Comparison of ENCODE assay signal across 8 cellular contexts in the genomic region with DNA sequence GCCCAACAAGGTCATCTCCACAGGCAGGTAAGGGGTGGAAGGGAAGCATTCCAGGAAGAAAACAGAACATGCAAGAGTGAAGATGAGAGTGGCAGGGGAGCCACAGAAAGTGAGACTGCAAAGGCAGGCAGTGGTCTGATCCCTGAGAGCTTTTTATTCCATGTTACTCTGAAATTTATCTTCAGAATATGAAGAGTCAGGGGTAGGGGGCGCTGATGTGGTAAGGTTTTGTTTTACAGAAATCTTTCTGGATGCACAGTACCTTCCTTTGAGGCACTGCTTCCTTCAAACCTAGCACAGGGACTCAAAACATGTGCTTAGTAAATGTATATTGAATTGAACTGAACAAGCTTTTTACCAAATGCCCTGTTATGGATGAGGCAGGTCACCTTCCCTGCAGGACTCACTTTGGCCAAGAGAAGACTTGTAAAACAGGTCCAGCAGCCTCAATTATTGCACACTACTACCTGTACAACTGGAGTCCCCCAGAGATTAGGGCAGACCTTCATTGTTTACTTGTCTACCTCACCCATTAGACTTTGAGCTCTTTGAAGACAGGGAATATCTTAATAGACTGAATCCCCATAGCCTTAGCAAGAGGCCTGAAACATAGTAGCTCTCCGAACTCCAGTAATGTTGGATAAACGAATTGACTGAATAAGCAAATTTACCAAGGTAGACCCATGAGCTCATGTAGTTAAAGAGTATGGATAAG. TPM values are rescaled to one million over a fixed set of nuclear protein-coding genes. Genes with fewer than 3 reads are reported as not detected.
A peak's percentile ranks its signal among the peaks of the same experiment; 100 is the strongest.
DNase-seq lines count a peak whose midpoint lies in the region; ATAC-seq and TF ChIP-seq lines count a peak whose summit lies in the region.

No MANE protein-coding gene starts in this region.

- no peaks in the 10 kb centered on the region for H3K36me3 ChIP-seq in HUES6 (ENCODE audit: control insufficient read depth, insufficient read depth, low read length)

- H3K27ac Mint-ChIP-seq in T-helper 1 cell treated with Interleukin-12 subunit alpha and Interleukin-12 subunit beta and Interleukin-4 antibody, amounts not matched to agents 30 μg/mL and 1 μg/mL, for 36 hours = no peak overlapping the region
- H3K27ac Mint-ChIP-seq in glutamatergic neuron (ENCODE audit: unreplicated experiment) = peak overlapping the region; percentile 79

- H3K27me3 ChIP-seq in HUES6 (ENCODE audit: control insufficient read depth, insufficient read depth, low read length) = no peaks in the 10 kb centered on the region

- H3K9ac ChIP-seq in HUES6 (ENCODE audit: low read length) = peak overlapping the region; percentile 92

- H3K4me1 Mint-ChIP-seq in T-helper 1 cell treated with Interleukin-12 subunit alpha and Interleukin-12 subunit beta and Interleukin-4 antibody, amounts not matched to agents 30 μg/mL and 1 μg/mL, for 36 hours (ENCODE audit: low read depth) = peaks cover 14% of the 10 kb centered on the region
- peaks cover 39% of the 10 kb centered on the region for H3K4me1 Mint-ChIP-seq in glutamatergic neuron (ENCODE audit: low read depth, unreplicated experiment)

- no peak for ATAC-seq in GM21423 (IDR thresholded peaks at IDR 0.05; ENCODE audit: unreplicated experiment)

- no peaks in the 10 kb centered on the region for H3K9me3 ChIP-seq in HUES6 (ENCODE audit: control insufficient read depth, insufficient read depth, low read depth, low read length)

- H3K4me3 Mint-ChIP-seq in T-helper 1 cell treated with Interleukin-12 subunit alpha and Interleukin-12 subunit beta and Interleukin-4 antibody, amounts not matched to agents 30 μg/mL and 1 μg/mL, for 36 hours = peak overlapping the region; percentile 26
- peak overlapping the region; percentile 83 for H3K4me3 Mint-ChIP-seq in glutamatergic neuron (ENCODE audit: unreplicated experiment)

- peak overlapping the region; percentile 86 for H3K27ac ChIP-seq in HUES6 (ENCODE audit: low read depth, low read length)

- H3K4me3 ChIP-seq in HUES6 (ENCODE audit: low read depth, low read length) = peak overlapping the region; percentile 92

- peaks cover 61% of the 10 kb centered on the region for H3K4me1 ChIP-seq in HUES6 (ENCODE audit: control insufficient read depth, insufficient read depth, low read length)

- H3K27me3 Mint-ChIP-seq in T-helper 1 cell treated with Interleukin-12 subunit alpha and Interleukin-12 subunit beta and Interleukin-4 antibody, amounts not matched to agents 30 μg/mL and 1 μg/mL, for 36 hours (ENCODE audit: low read depth) = peaks cover 57% of the 10 kb centered on the region
- H3K27me3 Mint-ChIP-seq in glutamatergic neuron (ENCODE audit: unreplicated experiment) = peaks cover 10% of the 10 kb centered on the region

- TF ChIP-seq CTCF in glutamatergic neuron (IDR thresholded peaks at IDR 0.05; ENCODE audit: partially characterized antibody, unreplicated experiment) = peak; percentile 50

- H3K36me3 Mint-ChIP-seq in T-helper 1 cell treated with Interleukin-12 subunit alpha and Interleukin-12 subunit beta and Interleukin-4 antibody, amounts not matched to agents 30 μg/mL and 1 μg/mL, for 36 hours (ENCODE audit: low read depth) = no peaks in the 10 kb centered on the region
- no peaks in the 10 kb centered on the region for H3K36me3 Mint-ChIP-seq in glutamatergic neuron (ENCODE audit: unreplicated experiment)

- no peaks in the 10 kb centered on the region for H3K9me3 Mint-ChIP-seq in T-helper 1 cell treated with Interleukin-12 subunit alpha and Interleukin-12 subunit beta and Interleukin-4 antibody, amounts not matched to agents 30 μg/mL and 1 μg/mL, for 36 hours
- peaks cover 20% of the 10 kb centered on the region for H3K9me3 Mint-ChIP-seq in glutamatergic neuron (ENCODE audit: unreplicated experiment)

- DNase-seq in COR-L47 (lab: John Stamatoyannopoulos, UW) = peak; percentile 6
- DNase-seq in glutamatergic neuron = peak; percentile 62
- DNase-seq in activated effector memory CD4-positive, alpha-beta T cell treated with anti-CD3 and anti-CD28 coated beads, Interleukin-2, amount 50 U/mL, for 16 hours = no peak
- DNase-seq in activated effector memory CD4-positive, alpha-beta T cell treated with Interleukin-2 at 50 U/mL for 16 hours = no peak
- no peak for DNase-seq in RKO (ENCODE audit: low spot score)

RNA-seq across cellular contexts. Expression of gene PAK1, which starts 2.2 kb away (rescaled TPM):
- total RNA-seq in glutamatergic neuron (ENCODE audit: unreplicated experiment) = 126 TPM

Comparison
In these comparisons a context has a peak if more than half of its experiments do, and no peak if none do; other contexts are left out.
1. DNase-seq: peak in COR-L47 (single experiment) and glutamatergic neuron (single experiment); none in activated effector memory CD4-positive, alpha-beta T cell treated with anti-CD3 and anti-CD28 coated beads, Interleukin-2, amount 50 U/mL, for 16 hours (single experiment), activated effector memory CD4-positive, alpha-beta T cell treated with Interleukin-2 at 50 U/mL for 16 hours (single experiment) and RKO (single experiment).